Comparison of ENCODE assay signal across 8 cellular contexts in the genomic region with DNA sequence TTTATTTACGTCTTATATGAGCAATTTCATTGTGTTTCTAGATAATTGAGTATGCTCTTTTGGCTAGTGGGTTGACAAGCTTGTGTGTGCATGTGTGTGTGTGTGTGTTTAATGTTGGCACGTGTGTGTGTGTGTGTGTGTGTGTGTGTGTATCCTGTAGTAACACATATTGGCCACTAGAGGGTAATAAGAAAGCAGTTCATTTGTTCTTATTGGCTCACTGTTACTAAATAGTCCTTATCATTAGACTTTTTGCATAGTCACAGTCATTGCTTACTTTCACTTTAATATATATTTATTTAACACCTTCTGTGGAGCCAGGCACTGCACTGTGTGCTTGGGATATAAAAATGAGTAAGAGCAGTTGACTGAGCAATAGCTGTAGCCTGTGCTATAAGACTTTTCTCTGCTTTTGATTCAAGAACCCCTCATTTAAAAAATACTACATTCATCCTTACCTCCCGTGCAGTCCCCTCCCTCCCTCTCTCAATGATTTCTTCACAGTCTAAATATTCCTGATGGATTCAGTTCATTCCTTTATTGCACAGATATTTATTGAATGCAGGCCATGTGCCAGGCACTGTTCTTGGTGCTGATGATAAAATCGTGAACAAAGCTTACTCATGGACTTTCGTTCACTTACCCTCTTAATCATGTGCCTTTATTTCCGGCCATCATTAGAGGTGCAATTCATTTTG.
DNase-seq lines count a peak whose midpoint lies in the region; ATAC-seq and TF ChIP-seq lines count a peak whose summit lies in the region.

No MANE protein-coding gene starts in this region.

- H3K27ac Mint-ChIP-seq in CD4-positive, alpha-beta T cell, result peak overlapping the region; percentile 66

- no peaks in the 10 kb centered on the region for H3K27me3 Mint-ChIP-seq in CD4-positive, alpha-beta T cell

- in situ Hi-C loops in brain microvascular endothelial cell (cut with HindIII; ENCODE audit: low pct_ligation_motif_present, low sequenced_read_pairs), result no loop called here

- no peaks in the 10 kb centered on the region for H3K9me3 ChIP-seq in CD4-positive, alpha-beta T cell (ENCODE audit: control insufficient read depth, low read length)
- H3K9me3 ChIP-seq in upper lobe of left lung, result no peaks in the 10 kb centered on the region

- no peak overlapping the region for H3K27ac ChIP-seq in CD4-positive, alpha-beta T cell (ENCODE audit: low read depth, low read length)
- H3K27ac ChIP-seq in brain microvascular endothelial cell (peak overlapping the region; percentile 48), upper lobe of left lung (peak overlapping the region in 1 of 4 donors; percentile 55)

- H3K4me3 Mint-ChIP-seq in CD4-positive, alpha-beta T cell, result peak overlapping the region; percentile 62

- peaks cover 27% of the 10 kb centered on the region for H3K36me3 Mint-ChIP-seq in CD4-positive, alpha-beta T cell (ENCODE audit: low read depth)

- CTCF ChIA-PET in CD4-positive, alpha-beta T cell (lab: Charles Lee), result interaction anchor here (0.6 to 2.2 kb wide), 6 partner anchors 9 to 203 kb away, joined by 3 to 11 read pairs (median 4); no protein-coding TSS in a partner anchor

- no peaks in the 10 kb centered on the region for H3K9me3 Mint-ChIP-seq in CD4-positive, alpha-beta T cell

- no peak for TF ChIP-seq EP300 in upper lobe of left lung (IDR thresholded peaks at IDR 0.05)

- POLR2A ChIA-PET in CD4-positive, alpha-beta T cell (lab: Charles Lee), result interaction anchor here (0.7 to 1.5 kb wide), 3 partner anchors 12 to 47 kb away, joined by 3 to 8 read pairs (median 3); no protein-coding TSS in a partner anchor

- intact Hi-C loops in CD4-positive, alpha-beta T cell (cut with DNase I, micrococcal nuclease), result loop anchor here (5.0 to 10.0 kb wide), 4 partner anchors 46 to 241 kb away; a partner anchor contains a TSS

- peak; percentile 53 for TF ChIP-seq CTCF in CD4-positive, alpha-beta T cell (IDR thresholded peaks at IDR 0.05)
- TF ChIP-seq CTCF in brain microvascular endothelial cell (IDR thresholded peaks at IDR 0.05; ENCODE audit: low read depth, low read length, missing control alignments) (peak; percentile 66), upper lobe of left lung (IDR thresholded peaks at IDR 0.05) (peak; percentile 46 to 89 (median 67))

- TF ChIP-seq POLR2A in upper lobe of left lung (IDR thresholded peaks at IDR 0.05), result no peak

- no peaks in the 10 kb centered on the region for H3K36me3 ChIP-seq in brain microvascular endothelial cell (replicated peaks)
- no peaks in the 10 kb centered on the region for H3K36me3 ChIP-seq in upper lobe of left lung

- H3K27me3 ChIP-seq in CD4-positive, alpha-beta T cell (ENCODE audit: control insufficient read depth, insufficient read depth, low read length), result no peaks in the 10 kb centered on the region
- no peaks in the 10 kb centered on the region for H3K27me3 ChIP-seq in brain microvascular endothelial cell (replicated peaks)
- no peaks in the 10 kb centered on the region for H3K27me3 ChIP-seq in upper lobe of left lung

- ATAC-seq in CD4-positive, alpha-beta T cell (ENCODE audit: poor library complexity), result peak; percentile 49
- ATAC-seq in GM21360 (IDR thresholded peaks at IDR 0.05; ENCODE audit: unreplicated experiment) (peak; percentile 45), upper lobe of left lung (ENCODE audit: low FRiP score in 2 of 2) (peak; percentile 89), GM18909 (IDR thresholded peaks at IDR 0.05; ENCODE audit: poor library complexity, unreplicated experiment) (no peak)

- no peak overlapping the region for H3K4me3 ChIP-seq in brain microvascular endothelial cell (ENCODE audit: low read depth, low read length)
- H3K4me3 ChIP-seq in upper lobe of left lung, result peak overlapping the region in 2 of 4 donors; percentile 1 to 29

- H3K4me1 ChIP-seq in upper lobe of left lung, result peaks cover 43 to 58% (median 51%) of the 10 kb centered on the region in 4 donors

- DNase-seq in CD4-positive, alpha-beta T cell, result peak in 1 of 10 experiments; percentile 24
- DNase-seq in NCI-H82 (lab: John Stamatoyannopoulos, UW) (peak; percentile 60), brain microvascular endothelial cell (peak; percentile 37), left kidney (ENCODE audit: low read depth, low spot score) (peak; percentile 25), upper lobe of left lung (no peak), islet precursor cell (no peak)

- WGBS in upper lobe of left lung, 2 donors, result 23 to 30% methylated on average over 5 to 6 of the region's 6 CpGs

- H3K4me1 Mint-ChIP-seq in CD4-positive, alpha-beta T cell (ENCODE audit: low read depth), result peaks cover 95% of the 10 kb centered on the region

Comparison
In these comparisons a context has a peak if more than half of its experiments do, and no peak if none do; other contexts are left out.
1. DNase-seq: peak in NCI-H82 (single experiment), brain microvascular endothelial cell (single experiment) and left kidney (single experiment); none in upper lobe of left lung (0 of 2) and islet precursor cell (single experiment).
2. Peak in every context shown above with its lines, with median percentiles within 50 percentile points of each other: CTCF ChIP-seq.